Comparison of ENCODE assay signal across 1 cellular context in the genomic region with DNA sequence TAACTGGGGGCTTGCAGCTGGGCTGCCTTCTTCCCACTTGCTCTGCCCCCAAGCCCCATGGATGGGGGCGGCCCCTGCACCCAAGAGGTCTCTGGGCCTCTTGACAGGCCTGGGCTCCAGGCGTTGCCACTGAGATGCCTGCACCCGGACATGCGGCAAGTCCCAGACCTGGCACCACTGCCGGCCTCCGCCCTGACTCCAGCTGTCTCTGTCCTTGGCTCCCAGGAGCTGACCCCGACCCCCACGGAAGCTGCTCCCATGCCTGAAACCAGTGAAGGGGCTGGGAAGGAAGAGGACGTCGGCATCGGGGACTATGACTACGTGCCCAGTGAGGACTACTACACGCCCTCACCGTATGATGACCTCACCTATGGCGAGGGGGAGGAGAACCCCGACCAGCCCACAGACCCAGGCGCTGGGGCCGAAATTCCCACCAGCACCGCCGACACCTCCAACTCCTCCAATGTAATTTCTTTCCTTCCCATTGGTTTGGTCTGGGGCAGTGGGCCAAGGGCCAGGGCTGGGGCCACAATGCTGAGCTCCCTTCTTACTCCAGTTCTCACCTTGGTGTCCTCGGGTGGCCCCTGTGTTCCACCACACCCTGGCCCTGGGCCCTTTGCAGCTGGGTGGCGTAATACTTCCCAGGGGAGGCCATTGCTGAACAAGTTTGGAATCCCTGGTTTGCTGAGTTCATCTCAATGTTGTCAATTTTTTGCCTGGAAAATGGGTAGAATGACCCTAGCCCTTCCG.
TF ChIP-seq lines count a peak whose summit lies in the region.

No MANE protein-coding gene starts in this region.

TF ChIP-seq in WTC11, 78 proteins besides CTCF, POLR2A, EP300 and RAD21 (continued from another document):
- TF ChIP-seq, protein P1, sequence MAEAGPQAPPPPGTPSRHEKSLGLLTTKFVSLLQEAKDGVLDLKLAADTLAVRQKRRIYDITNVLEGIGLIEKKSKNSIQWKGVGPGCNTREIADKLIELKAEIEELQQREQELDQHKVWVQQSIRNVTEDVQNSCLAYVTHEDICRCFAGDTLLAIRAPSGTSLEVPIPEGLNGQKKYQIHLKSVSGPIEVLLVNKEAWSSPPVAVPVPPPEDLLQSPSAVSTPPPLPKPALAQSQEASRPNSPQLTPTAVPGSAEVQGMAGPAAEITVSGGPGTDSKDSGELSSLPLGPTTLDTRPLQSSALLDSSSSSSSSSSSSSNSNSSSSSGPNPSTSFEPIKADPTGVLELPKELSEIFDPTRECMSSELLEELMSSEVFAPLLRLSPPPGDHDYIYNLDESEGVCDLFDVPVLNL (CRISPR knock-in tag; IDR thresholded peaks at IDR 0.05; ENCODE audit: borderline replicate concordance, low read depth), result no peak
- no peak for TF ChIP-seq AR (CRISPR knock-in tag; IDR thresholded peaks at IDR 0.05)
- TF ChIP-seq ZBTB43 (CRISPR knock-in tag; IDR thresholded peaks at IDR 0.05), result no peak
- TF ChIP-seq, protein P2, sequence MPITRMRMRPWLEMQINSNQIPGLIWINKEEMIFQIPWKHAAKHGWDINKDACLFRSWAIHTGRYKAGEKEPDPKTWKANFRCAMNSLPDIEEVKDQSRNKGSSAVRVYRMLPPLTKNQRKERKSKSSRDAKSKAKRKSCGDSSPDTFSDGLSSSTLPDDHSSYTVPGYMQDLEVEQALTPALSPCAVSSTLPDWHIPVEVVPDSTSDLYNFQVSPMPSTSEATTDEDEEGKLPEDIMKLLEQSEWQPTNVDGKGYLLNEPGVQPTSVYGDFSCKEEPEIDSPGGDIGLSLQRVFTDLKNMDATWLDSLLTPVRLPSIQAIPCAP (CRISPR knock-in tag; IDR thresholded peaks at IDR 0.05), result no peak
- no peak for TF ChIP-seq JAZF1 (CRISPR knock-in tag; IDR thresholded peaks at IDR 0.05)
- no peak for TF ChIP-seq SOX15 (CRISPR knock-in tag; IDR thresholded peaks at IDR 0.05)
- no peak for TF ChIP-seq FOXJ3 (CRISPR knock-in tag; IDR thresholded peaks at IDR 0.05; ENCODE audit: borderline replicate concordance)
- no peak for TF ChIP-seq ZNF219 (CRISPR knock-in tag; IDR thresholded peaks at IDR 0.05; ENCODE audit: borderline replicate concordance)
- no peak for TF ChIP-seq CREM (CRISPR knock-in tag; IDR thresholded peaks at IDR 0.05)
- TF ChIP-seq PRRX2 (CRISPR knock-in tag; IDR thresholded peaks at IDR 0.05), result no peak
- TF ChIP-seq TEAD1 (CRISPR knock-in tag; IDR thresholded peaks at IDR 0.05), result no peak
- TF ChIP-seq, protein P3, sequence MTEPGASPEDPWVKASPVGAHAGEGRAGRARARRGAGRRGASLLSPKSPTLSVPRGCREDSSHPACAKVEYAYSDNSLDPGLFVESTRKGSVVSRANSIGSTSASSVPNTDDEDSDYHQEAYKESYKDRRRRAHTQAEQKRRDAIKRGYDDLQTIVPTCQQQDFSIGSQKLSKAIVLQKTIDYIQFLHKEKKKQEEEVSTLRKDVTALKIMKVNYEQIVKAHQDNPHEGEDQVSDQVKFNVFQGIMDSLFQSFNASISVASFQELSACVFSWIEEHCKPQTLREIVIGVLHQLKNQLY (CRISPR knock-in tag; IDR thresholded peaks at IDR 0.05), result no peak
TF ChIP-seq in WTC11: peak in this region for 0.
